Comparison of ENCODE assay signal across 21 cellular contexts in the genomic region with DNA sequence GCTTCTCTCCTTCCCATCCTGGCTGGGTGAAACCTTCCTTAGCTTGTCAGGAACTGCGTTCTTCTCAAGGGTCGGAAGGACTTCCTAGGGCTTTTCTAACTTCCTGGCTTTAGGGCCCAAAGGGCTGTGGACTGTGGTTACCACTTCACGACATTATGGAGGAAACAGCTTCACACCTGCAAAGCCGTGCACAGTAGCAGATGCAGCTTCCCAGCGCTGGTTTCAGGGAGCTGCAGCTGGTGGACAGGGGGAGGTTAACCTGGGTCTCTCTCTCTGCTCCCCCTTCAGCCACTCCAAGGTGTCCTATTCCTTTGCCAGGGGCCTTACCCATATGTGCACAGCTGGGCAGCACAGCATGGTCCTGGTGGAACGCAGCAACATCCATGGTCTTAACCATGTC.
"Had no signal": no experiment of that assay in that cellular context is flagged by ENCODE, and none has a peak within 500 bp of the region (broad histone marks: within the 10 kb centered on the region; RNA-seq: fewer than 3 reads in every experiment).

No MANE protein-coding gene starts in this region.

- H3K27me3 ChIP-seq: gastrocnemius medialis, ovary, right atrium auricular region, stomach, uterus had no signal

- H3K4me3 ChIP-seq: dorsolateral prefrontal cortex, esophagus muscularis mucosa, gastrocnemius medialis, left ventricle myocardium inferior, lower lobe of right lung, ovary, right atrium auricular region, stomach, thoracic aorta, uterus had no signal

- DNase-seq: cortex of kidney; dorsolateral prefrontal cortex; effector memory CD4-positive, alpha-beta T cell; gastrocnemius medialis; kidney; left cardiac atrium; left ventricle myocardium inferior; lower lobe of right lung; natural killer cell; nucleus accumbens; ovary; small intestine; stimulated activated CD4-positive, alpha-beta T cell treated with anti-CD3 and anti-CD28 coated beads, Interleukin-12 subunit alpha, Interleukin-12 subunit beta, amount 100 ng/mL, for 4 hours; stimulated activated naive CD4-positive, alpha-beta T cell; stomach; substantia nigra; uterus had no signal

- H3K4me1 ChIP-seq: esophagus muscularis mucosa, gastrocnemius medialis, left ventricle myocardium inferior, lower lobe of right lung, right atrium auricular region, stomach, uterus had no signal

- H3K36me3 ChIP-seq: esophagus muscularis mucosa, gastrocnemius medialis, left ventricle myocardium inferior, lower lobe of right lung, ovary, right atrium auricular region, stomach, thoracic aorta, uterus had no signal

- H3K27ac ChIP-seq: dorsolateral prefrontal cortex, epithelial cell of prostate, esophagus muscularis mucosa, gastrocnemius medialis, left ventricle myocardium inferior, lower lobe of right lung, ovary, right atrium auricular region, stomach, thoracic aorta, uterus had no signal

- H3K9me3 ChIP-seq: esophagus muscularis mucosa, gastrocnemius medialis, left ventricle myocardium inferior, lower lobe of right lung, ovary, right atrium auricular region, stomach, thoracic aorta, uterus had no signal
